Comparison of ENCODE assay signal across 8 cellular contexts in the genomic region with DNA sequence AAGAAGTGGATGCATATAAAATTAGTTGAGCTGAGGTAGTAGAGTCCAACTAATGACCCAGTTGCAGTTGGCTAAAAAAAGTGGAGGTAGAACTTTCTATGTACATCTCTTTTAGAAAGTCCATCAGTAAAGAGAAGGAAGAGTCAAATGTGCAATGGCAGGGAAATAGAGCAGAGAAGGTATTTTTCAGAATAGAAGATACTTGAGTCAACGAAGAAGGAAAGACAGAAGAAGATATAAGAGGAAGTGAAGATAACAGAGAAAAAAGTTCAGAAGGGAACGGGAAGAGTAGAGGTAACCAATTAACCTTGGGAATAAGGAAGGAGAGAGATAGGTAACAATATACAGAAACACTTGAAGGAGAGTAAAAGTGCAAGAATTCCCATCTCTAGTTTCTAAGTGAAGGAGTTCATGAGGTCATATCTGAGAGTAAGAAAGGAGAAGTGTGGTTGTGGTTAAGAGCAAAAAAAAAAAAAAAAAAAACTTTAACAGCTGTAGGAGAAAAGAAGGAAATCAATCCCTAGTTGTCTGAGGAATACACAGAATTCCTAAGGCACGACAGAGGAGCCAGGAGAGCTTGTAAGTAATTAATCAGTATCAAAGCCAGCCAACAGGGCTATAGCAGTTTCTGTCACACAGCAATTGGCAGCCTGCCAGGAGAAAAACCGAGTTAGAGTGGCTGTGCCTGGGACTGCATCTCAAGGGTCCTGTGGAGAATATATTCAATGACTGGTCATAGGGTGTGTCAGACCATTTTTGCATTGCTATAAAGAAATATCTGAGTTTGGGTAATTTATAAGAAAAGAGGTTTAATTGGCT.
DNase-seq lines count a peak whose midpoint lies in the region; ATAC-seq and TF ChIP-seq lines count a peak whose summit lies in the region.

No MANE protein-coding gene starts in this region.

- no peak overlapping the region for H2BK120ac ChIP-seq in neuronal stem cell (ENCODE audit: low read depth, low read length)

- no peaks in the 10 kb centered on the region for H4K20me1 ChIP-seq in HCT116 (ENCODE audit: insufficient read depth)

- BruUV-seq in HCT116 (replicated peaks; lab: Mats Ljungman, UMichigan), result no TSS peak

- H3K18ac ChIP-seq in neuronal stem cell (ENCODE audit: low read length), result no peak overlapping the region

- no peaks in the 10 kb centered on the region for H3K79me2 ChIP-seq in HCT116 (ENCODE audit: insufficient read depth, low read length)

- RAD21 ChIA-PET in HCT116 (lab: Charles Lee; ENCODE audit: low non-redundant PET in 1 of 2, low total read pairs in 2 of 2, uncharacterized antibody in 2 of 2, unreplicated experiment in 2 of 2), result no interaction called here

- H3K23ac ChIP-seq in neuronal stem cell (ENCODE audit: low read depth, low read length, poor library complexity), result no peak overlapping the region

- CTCF ChIA-PET in HCT116 (lab: Charles Lee), result no interaction called here

- H3K27me3 ChIP-seq in HCT116 (ENCODE audit: insufficient read depth, low read length), result no peaks in the 10 kb centered on the region
- no peaks in the 10 kb centered on the region for H3K27me3 ChIP-seq in right cardiac atrium (ENCODE audit: control insufficient read depth, insufficient read depth)
- no peaks in the 10 kb centered on the region for H3K27me3 ChIP-seq in neuronal stem cell (ENCODE audit: control insufficient read depth in 3 of 3, insufficient read depth in 3 of 3, low read depth in 1 of 3, low read length in 3 of 3)

- WGBS in right cardiac atrium, result 45% methylated on average over 4 of the region's 4 CpGs
- no CpG with 5 or more reads among the region's 4 CpGs for WGBS in neuronal stem cell (ENCODE audit: extremely low coverage in 2 of 2, insufficient read length in 2 of 2, insufficient replicate concordance in 1 of 2), 2 donors

- ATAC-seq in HCT116 (peak; percentile 44; the same call in 1 of the 2 replicates), right cardiac atrium (no peak), GM18858 (IDR thresholded peaks at IDR 0.05; ENCODE audit: unreplicated experiment) (no peak), HG03571 (IDR thresholded peaks at IDR 0.05; ENCODE audit: unreplicated experiment) (no peak)

- POLR2A ChIA-PET in HCT116 (lab: Charles Lee), result no interaction called here

- H3K9ac ChIP-seq in HCT116 (ENCODE audit: low read length) (no peak overlapping the region), neuronal stem cell (ENCODE audit: low read depth, low read length, poor library complexity) (no peak overlapping the region)

- H3K4me3 ChIP-seq in HCT116 (replicated peaks in 1 of 2; ENCODE audit: low read depth in 1 of 2, low read length in 2 of 2) (no peak overlapping the region), right cardiac atrium (ENCODE audit: low read length) (no peak overlapping the region), neuronal stem cell (ENCODE audit: low read length in 2 of 2) (no peak overlapping the region)

- no peak for TF ChIP-seq POLR2A in HCT116 (IDR thresholded peaks at IDR 0.05; ENCODE audit: borderline replicate concordance, extremely low read depth, insufficient read depth, insufficient read length)

- H2BK5ac ChIP-seq in neuronal stem cell (ENCODE audit: low read length), result no peak overlapping the region

- no peak overlapping the region for H4K8ac ChIP-seq in neuronal stem cell (ENCODE audit: low read depth, low read length)

- no peaks in the 10 kb centered on the region for H3K79me1 ChIP-seq in neuronal stem cell (ENCODE audit: low read depth, low read length)

- H3K14ac ChIP-seq in neuronal stem cell (ENCODE audit: low read length), result no peak overlapping the region

- H3K4me1 ChIP-seq in HCT116 (ENCODE audit: control insufficient read depth in 1 of 2, insufficient read depth in 2 of 2, low read length in 2 of 2) (no peaks in the 10 kb centered on the region), right cardiac atrium (ENCODE audit: control insufficient read depth, insufficient read depth, low read length) (peaks cover 5% of the 10 kb centered on the region), neuronal stem cell (ENCODE audit: control insufficient read depth in 2 of 2, insufficient read depth in 1 of 2, low read depth in 1 of 2, low read length in 2 of 2) (peaks cover 0 to 2% of the 10 kb centered on the region in 2 donors)

- peak; percentile 6 for DNase-seq in COR-L47 (lab: John Stamatoyannopoulos, UW)
- no peak for DNase-seq in HCT116 (ENCODE audit: low read depth, low spot score)
- peak; percentile 64 for DNase-seq in RPMI8226
- DNase-seq in right cardiac atrium, result peak in 2 of 3 donors; percentile 30 to 70
- no peak for DNase-seq in ecto neural progenitor cell (ENCODE audit: low spot score)
- DNase-seq in neuronal stem cell (ENCODE audit: low spot score), result no peak

- no peak for TF ChIP-seq RAD21 in HCT116 (IDR thresholded peaks at IDR 0.05; ENCODE audit: low read depth)

- no peak for TF ChIP-seq CTCF in HCT116 (IDR thresholded peaks at IDR 0.05 in 2 of 3, conservative IDR thresholded peaks at IDR 0.05 in 1 of 3; ENCODE audit: borderline replicate concordance in 1 of 3, insufficient read depth in 1 of 3, low read depth in 2 of 3, low read length in 2 of 3)

- H3K9me2 ChIP-seq in HCT116 (ENCODE audit: insufficient read depth), result no peaks in the 10 kb centered on the region

- H2AFZ ChIP-seq in HCT116 (ENCODE audit: low read depth, low read length, poor library complexity, severe bottlenecking), result no peak overlapping the region
- no peak overlapping the region for H2AFZ ChIP-seq in neuronal stem cell (ENCODE audit: low read length)

- H3K4me2 ChIP-seq in HCT116 (ENCODE audit: low read length) (no peak overlapping the region), neuronal stem cell (ENCODE audit: insufficient read depth, low read length, poor library complexity, severe bottlenecking) (no peak overlapping the region)

- H2AK5ac ChIP-seq in neuronal stem cell (ENCODE audit: low read depth, low read length), result no peak overlapping the region

- H3K27ac ChIP-seq in HCT116 (ENCODE audit: low read depth, low read length) (no peak overlapping the region), right cardiac atrium (ENCODE audit: low read length) (no peak overlapping the region), neuronal stem cell (replicated peaks; ENCODE audit: low read length) (no peak overlapping the region)

- H3K36me3 ChIP-seq in HCT116 (ENCODE audit: control insufficient read depth in 1 of 2, insufficient read depth in 2 of 2, low read length in 2 of 2), result no peaks in the 10 kb centered on the region
- H3K36me3 ChIP-seq in neuronal stem cell (replicated peaks in 1 of 2; ENCODE audit: control insufficient read depth in 2 of 2, insufficient read depth in 2 of 2, low read length in 2 of 2), result no peaks in the 10 kb centered on the region

- no peak overlapping the region for H2BK15ac ChIP-seq in neuronal stem cell (ENCODE audit: low read length)

- no peak overlapping the region for H4K91ac ChIP-seq in neuronal stem cell (ENCODE audit: low read depth, low read length, poor library complexity)

- intact Hi-C loops in HCT116 (cut with micrococcal nuclease), result loop anchor here (10.0 kb wide), 2 partner anchors 645 to 895 kb away; no protein-coding TSS in a partner anchor
- intact Hi-C loops in right cardiac atrium (cut with DNase I), result loop anchor here in 3 of 4 donors (5.0 to 10.0 kb wide), 7 partner anchors 55 to 245 kb away; a partner anchor contains a TSS

- no peak overlapping the region for H2BK12ac ChIP-seq in neuronal stem cell (ENCODE audit: low read length)

- H3K4ac ChIP-seq in neuronal stem cell (ENCODE audit: low read length), result no peak overlapping the region

- no peaks in the 10 kb centered on the region for H3K9me3 ChIP-seq in HCT116 (ENCODE audit: control insufficient read depth in 1 of 2, insufficient read depth in 1 of 2, low read depth in 1 of 2, low read length in 2 of 2)
- no peaks in the 10 kb centered on the region for H3K9me3 ChIP-seq in right cardiac atrium (ENCODE audit: control insufficient read depth, low read length)
- no peaks in the 10 kb centered on the region for H3K9me3 ChIP-seq in neuronal stem cell (replicated peaks in 1 of 2; ENCODE audit: control insufficient read depth in 2 of 2, insufficient read depth in 1 of 2, low read depth in 1 of 2, low read length in 2 of 2)

TF ChIP-seq in HCT116, 20 proteins besides CTCF, POLR2A, EP300 and RAD21 (continues in another document):
- TF ChIP-seq, protein P1, sequence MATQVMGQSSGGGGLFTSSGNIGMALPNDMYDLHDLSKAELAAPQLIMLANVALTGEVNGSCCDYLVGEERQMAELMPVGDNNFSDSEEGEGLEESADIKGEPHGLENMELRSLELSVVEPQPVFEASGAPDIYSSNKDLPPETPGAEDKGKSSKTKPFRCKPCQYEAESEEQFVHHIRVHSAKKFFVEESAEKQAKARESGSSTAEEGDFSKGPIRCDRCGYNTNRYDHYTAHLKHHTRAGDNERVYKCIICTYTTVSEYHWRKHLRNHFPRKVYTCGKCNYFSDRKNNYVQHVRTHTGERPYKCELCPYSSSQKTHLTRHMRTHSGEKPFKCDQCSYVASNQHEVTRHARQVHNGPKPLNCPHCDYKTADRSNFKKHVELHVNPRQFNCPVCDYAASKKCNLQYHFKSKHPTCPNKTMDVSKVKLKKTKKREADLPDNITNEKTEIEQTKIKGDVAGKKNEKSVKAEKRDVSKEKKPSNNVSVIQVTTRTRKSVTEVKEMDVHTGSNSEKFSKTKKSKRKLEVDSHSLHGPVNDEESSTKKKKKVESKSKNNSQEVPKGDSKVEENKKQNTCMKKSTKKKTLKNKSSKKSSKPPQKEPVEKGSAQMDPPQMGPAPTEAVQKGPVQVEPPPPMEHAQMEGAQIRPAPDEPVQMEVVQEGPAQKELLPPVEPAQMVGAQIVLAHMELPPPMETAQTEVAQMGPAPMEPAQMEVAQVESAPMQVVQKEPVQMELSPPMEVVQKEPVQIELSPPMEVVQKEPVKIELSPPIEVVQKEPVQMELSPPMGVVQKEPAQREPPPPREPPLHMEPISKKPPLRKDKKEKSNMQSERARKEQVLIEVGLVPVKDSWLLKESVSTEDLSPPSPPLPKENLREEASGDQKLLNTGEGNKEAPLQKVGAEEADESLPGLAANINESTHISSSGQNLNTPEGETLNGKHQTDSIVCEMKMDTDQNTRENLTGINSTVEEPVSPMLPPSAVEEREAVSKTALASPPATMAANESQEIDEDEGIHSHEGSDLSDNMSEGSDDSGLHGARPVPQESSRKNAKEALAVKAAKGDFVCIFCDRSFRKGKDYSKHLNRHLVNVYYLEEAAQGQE (IDR thresholded peaks at IDR 0.05; ENCODE audit: low read depth), result no peak
- no peak for TF ChIP-seq YY1 (IDR thresholded peaks at IDR 0.05; ENCODE audit: extremely low read depth, insufficient replicate concordance, low read depth, low read length)
- no peak for TF ChIP-seq EGR1 (IDR thresholded peaks at IDR 0.05; ENCODE audit: low read depth)
- no peak for TF ChIP-seq JUND (IDR thresholded peaks at IDR 0.05)
- TF ChIP-seq EZH2 (IDR thresholded peaks at IDR 0.05), result no peak
- no peak for TF ChIP-seq CEBPB (IDR thresholded peaks at IDR 0.05; ENCODE audit: low read depth)
- no peak for TF ChIP-seq CBX3 (IDR thresholded peaks at IDR 0.05; ENCODE audit: low read depth)
- no peak for TF ChIP-seq SIN3A (IDR thresholded peaks at IDR 0.05; ENCODE audit: low read depth)
- TF ChIP-seq EZH2phosphoT487 (IDR thresholded peaks at IDR 0.05; ENCODE audit: borderline replicate concordance), result no peak
- no peak for TF ChIP-seq TCF7L2 (IDR thresholded peaks at IDR 0.05; ENCODE audit: borderline replicate concordance, extremely low read depth, insufficient read depth, insufficient read length)

Comparison
In these comparisons a context has a peak if more than half of its experiments do, and no peak if none do; other contexts are left out.
1. DNase-seq: peak in COR-L47 (single experiment), RPMI8226 (single experiment) and right cardiac atrium (2 of 3); none in HCT116 (single experiment), ecto neural progenitor cell (single experiment) and neuronal stem cell (single experiment).